Comparison of ENCODE assay signal across 9 cellular contexts in the genomic region with DNA sequence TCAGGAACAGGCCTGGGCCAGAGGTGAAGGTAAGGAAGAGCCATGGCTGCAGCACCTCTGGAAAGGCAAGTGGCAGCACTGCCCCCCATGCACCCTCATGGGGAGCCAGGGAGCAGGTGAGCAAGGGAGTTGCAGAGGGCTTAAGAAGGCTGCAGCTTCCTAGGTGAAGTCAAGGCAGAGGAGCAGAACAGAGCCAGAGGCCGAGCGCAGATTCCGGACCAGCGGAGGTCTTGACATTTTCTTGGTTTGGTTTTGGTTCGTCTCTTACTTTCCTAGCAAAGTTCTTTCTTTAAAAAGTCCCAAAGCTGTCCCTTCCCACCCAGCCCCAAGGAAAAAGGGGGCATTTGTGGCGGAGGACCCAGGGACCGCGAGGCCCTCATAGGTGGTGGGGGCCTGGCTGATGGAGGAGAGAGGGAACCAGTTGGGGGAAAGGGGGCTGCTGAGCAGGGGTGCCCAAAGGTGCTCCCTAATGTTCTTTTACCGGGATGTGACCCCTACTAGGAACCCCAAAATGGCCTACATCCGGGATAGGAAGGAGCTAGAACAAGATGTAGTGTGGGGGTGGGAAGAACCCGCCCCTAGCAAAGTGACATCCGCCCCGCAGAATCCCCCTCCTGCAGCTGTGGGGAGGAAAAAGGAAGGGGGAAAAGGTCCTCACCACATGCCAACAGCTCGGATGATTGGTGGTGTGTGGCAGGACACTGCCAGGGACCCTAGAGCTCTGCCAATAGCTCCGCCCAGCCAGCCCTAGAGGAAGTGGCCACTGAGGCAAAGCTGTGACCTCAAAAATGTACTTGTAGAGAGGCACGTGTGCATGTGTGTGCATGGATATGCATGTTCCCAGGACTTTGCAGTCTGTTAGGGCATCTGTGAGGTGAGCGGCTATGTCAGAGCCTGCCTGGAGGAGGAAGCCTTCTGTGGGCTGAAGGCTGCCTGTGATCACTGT.
DNase-seq lines count a peak whose midpoint lies in the region; ATAC-seq lines count a peak whose summit lies in the region.
"Had no signal": no experiment of that assay in that cellular context is flagged by ENCODE, and none has a peak within 500 bp of the region (broad histone marks: within the 10 kb centered on the region; RNA-seq: fewer than 3 reads in every experiment).

No MANE protein-coding gene starts in this region.

- peak; percentile 29 for DNase-seq in central memory CD4-positive, alpha-beta T cell
- DNase-seq in 8988T = no peak
- DNase-seq in NCI-H2081 treated with DMSO at 0.1 percent for 48 hours (lab: John Stamatoyannopoulos, UW) = no peak
- DNase-seq in NCI-H2107 treated with DMSO at 0.1 percent for 48 hours (lab: John Stamatoyannopoulos, UW; ENCODE audit: unreplicated experiment) = no peak

- no peaks in the 10 kb centered on the region for H3K9me3 ChIP-seq in KOPT-K1 (ENCODE audit: insufficient read depth, low read length, poor library complexity, severe bottlenecking)
- H3K9me3 ChIP-seq: neutrophil had no signal

- ATAC-seq in GM21390 (IDR thresholded peaks at IDR 0.05; ENCODE audit: unreplicated experiment) (peak; percentile 54), GM18519 (IDR thresholded peaks at IDR 0.05; ENCODE audit: low FRiP score, unreplicated experiment) (no peak)

- peak overlapping the region; percentile 66 for H3K27ac ChIP-seq in KOPT-K1 (ENCODE audit: low read depth, low read length, poor library complexity, severe bottlenecking)
- H3K27ac ChIP-seq: neutrophil had no signal

- peak overlapping the region; percentile 11; the same call in 1 of the 2 replicates for H3K4me3 ChIP-seq in GM08714 (ENCODE audit: low read length)

- H3K36me3 ChIP-seq in KOPT-K1 (ENCODE audit: insufficient read depth, low read length) = no peaks in the 10 kb centered on the region
- H3K36me3 ChIP-seq: neutrophil had no signal
